In genomic region chr1:1400576-1401456, GRCh38 we compare ENCODE assay signal across 1 cellular context.
TF ChIP-seq lines count a peak whose summit lies in the region.

No MANE protein-coding gene starts in this region.

TF ChIP-seq in HepG2, 621 proteins besides CTCF, POLR2A, EP300 and RAD21 (continued from another document and continues in another):
- TF ChIP-seq ZBTB26 (CRISPR knock-in tag; IDR thresholded peaks at IDR 0.05; ENCODE audit: borderline replicate concordance) (peak; percentile 84; the same call in 1 of the 2 replicates), YEATS4 (CRISPR knock-in tag; IDR thresholded peaks at IDR 0.05; ENCODE audit: borderline replicate concordance) (peak; percentile 93; the same call in 1 of the 2 replicates), ZSCAN29 (CRISPR knock-in tag; conservative IDR thresholded peaks at IDR 0.05) (peak; percentile 73; the same call in 1 of the 2 replicates), ZNF800 (CRISPR knock-in tag; IDR thresholded peaks at IDR 0.05) (0 out of 2 replicates have a peak, but pooled peaks have one; percentile 60), HNF1B (CRISPR knock-in tag; IDR thresholded peaks at IDR 0.05) (peak; percentile 99), ERF (CRISPR knock-in tag; IDR thresholded peaks at IDR 0.05) (peak; percentile 98), KDM6A (CRISPR knock-in tag; IDR thresholded peaks at IDR 0.05; ENCODE audit: low read depth) (peak; percentile 99), ISX (CRISPR knock-in tag; conservative IDR thresholded peaks at IDR 0.05) (no peak), PAWR (CRISPR knock-in tag; IDR thresholded peaks at IDR 0.05; ENCODE audit: borderline replicate concordance) (no peak), AFF4 (CRISPR knock-in tag; IDR thresholded peaks at IDR 0.05) (peak; percentile 72; the same call in 1 of the 2 replicates), DNMT1 (CRISPR knock-in tag; IDR thresholded peaks at IDR 0.05) (no peak), MAF1 (CRISPR knock-in tag; IDR thresholded peaks at IDR 0.05; ENCODE audit: borderline replicate concordance) (0 out of 2 replicates have a peak, but pooled peaks have one; percentile 54), NR2C2 (CRISPR knock-in tag; IDR thresholded peaks at IDR 0.05; ENCODE audit: borderline replicate concordance) (peak; percentile 95), ZNF746 (CRISPR knock-in tag; IDR thresholded peaks at IDR 0.05) (peak; percentile 76; the same call in 1 of the 2 replicates), ZNF740 (CRISPR knock-in tag; IDR thresholded peaks at IDR 0.05) (0 out of 2 replicates have a peak, but pooled peaks have one; percentile 30), LRRFIP1 (CRISPR knock-in tag; conservative IDR thresholded peaks at IDR 0.05) (no peak), HOXA5 (CRISPR knock-in tag; IDR thresholded peaks at IDR 0.05) (no peak; the same call in 1 of the 2 replicates), PAXIP1 (CRISPR knock-in tag; conservative IDR thresholded peaks at IDR 0.05) (peak; percentile 99), PRDM10 (CRISPR knock-in tag; IDR thresholded peaks at IDR 0.05; ENCODE audit: low read depth) (peak; percentile 83; the same call in 1 of the 2 replicates), MXI1 (IDR thresholded peaks at IDR 0.05; ENCODE audit: borderline replicate concordance, low read depth, low read length) (peak; percentile 98; the same call in 1 of the 3 replicates), ARNT2 (CRISPR knock-in tag; IDR thresholded peaks at IDR 0.05; ENCODE audit: low read depth) (peak; percentile 87), NRL (CRISPR knock-in tag; IDR thresholded peaks at IDR 0.05; ENCODE audit: borderline replicate concordance) (peak; percentile 47), ARID5B (CRISPR knock-in tag; IDR thresholded peaks at IDR 0.05) (peak; percentile 94), ATF4 (CRISPR knock-in tag; IDR thresholded peaks at IDR 0.05) (peak in 1 of 2 experiments; percentile 54; a peak in 1 of 4 replicates)
